ENCODE assay signal across 2 cellular contexts in genomic region chr10:131948501-131948900, GRCh38.
TF ChIP-seq lines count a peak whose summit lies in the region.

No MANE protein-coding gene starts in this region.

TF ChIP-seq in SK-N-SH, 30 proteins besides CTCF, POLR2A, EP300 and RAD21:
- no peak for TF ChIP-seq TCF12 (IDR thresholded peaks at IDR 0.05)
- no peak for TF ChIP-seq ZBTB33 (IDR thresholded peaks at IDR 0.05; ENCODE audit: borderline replicate concordance, low read depth)
- TF ChIP-seq GABPA (IDR thresholded peaks at IDR 0.05; ENCODE audit: low read depth), result no peak
- TF ChIP-seq EZH2phosphoT487 (IDR thresholded peaks at IDR 0.05; ENCODE audit: borderline replicate concordance, low read depth), result no peak
- TF ChIP-seq RXRA (IDR thresholded peaks at IDR 0.05; ENCODE audit: borderline replicate concordance, low read depth), result no peak
- TF ChIP-seq MXI1 (IDR thresholded peaks at IDR 0.05; ENCODE audit: low read depth, low read length), result no peak
- no peak for TF ChIP-seq RCOR1 (IDR thresholded peaks at IDR 0.05; ENCODE audit: low read length)
- TF ChIP-seq RFX5 (IDR thresholded peaks at IDR 0.05; ENCODE audit: low read length), result no peak
- no peak for TF ChIP-seq POLR2AphosphoS5 (IDR thresholded peaks at IDR 0.05; ENCODE audit: low read depth, low read length)
- no peak for TF ChIP-seq YY1 (IDR thresholded peaks at IDR 0.05; ENCODE audit: low read depth)
- TF ChIP-seq USF2 (IDR thresholded peaks at IDR 0.05; ENCODE audit: borderline replicate concordance, low read depth, low read length), result no peak
- TF ChIP-seq JUND (IDR thresholded peaks at IDR 0.05), result no peak
- TF ChIP-seq, protein P1, sequence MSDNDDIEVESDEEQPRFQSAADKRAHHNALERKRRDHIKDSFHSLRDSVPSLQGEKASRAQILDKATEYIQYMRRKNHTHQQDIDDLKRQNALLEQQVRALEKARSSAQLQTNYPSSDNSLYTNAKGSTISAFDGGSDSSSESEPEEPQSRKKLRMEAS (IDR thresholded peaks at IDR 0.05; ENCODE audit: low read depth), result no peak
- no peak for TF ChIP-seq FOXM1 (IDR thresholded peaks at IDR 0.05; ENCODE audit: low read depth)
- no peak for TF ChIP-seq FOXJ3 (CRISPR knock-in tag; IDR thresholded peaks at IDR 0.05)

TF ChIP-seq in SK-N-SH treated with all-trans-retinoic acid at 6 μM for 48 hours, 23 proteins besides CTCF, POLR2A, EP300 and RAD21:
- TF ChIP-seq BACH2 (CRISPR knock-in tag; IDR thresholded peaks at IDR 0.05; ENCODE audit: borderline replicate concordance) (no peak), ZNF8 (CRISPR knock-in tag; IDR thresholded peaks at IDR 0.05) (no peak), PATZ1 (CRISPR knock-in tag; IDR thresholded peaks at IDR 0.05; ENCODE audit: borderline replicate concordance) (no peak), CSDC2 (CRISPR knock-in tag; IDR thresholded peaks at IDR 0.05) (no peak), RARB (CRISPR knock-in tag; IDR thresholded peaks at IDR 0.05) (no peak), ZFP3 (CRISPR knock-in tag; IDR thresholded peaks at IDR 0.05) (no peak), TOX (CRISPR knock-in tag; IDR thresholded peaks at IDR 0.05; ENCODE audit: borderline replicate concordance) (no peak), ARNTL (CRISPR knock-in tag; IDR thresholded peaks at IDR 0.05; ENCODE audit: borderline replicate concordance, low read depth) (no peak), TCF4 (CRISPR knock-in tag; IDR thresholded peaks at IDR 0.05; ENCODE audit: borderline replicate concordance) (no peak), ZNF565 (CRISPR knock-in tag; conservative IDR thresholded peaks at IDR 0.05; ENCODE audit: low read depth) (no peak), SNAI2 (CRISPR knock-in tag; IDR thresholded peaks at IDR 0.05) (no peak), ZC3H10 (CRISPR knock-in tag; IDR thresholded peaks at IDR 0.05) (no peak)
- TF ChIP-seq, protein P2, sequence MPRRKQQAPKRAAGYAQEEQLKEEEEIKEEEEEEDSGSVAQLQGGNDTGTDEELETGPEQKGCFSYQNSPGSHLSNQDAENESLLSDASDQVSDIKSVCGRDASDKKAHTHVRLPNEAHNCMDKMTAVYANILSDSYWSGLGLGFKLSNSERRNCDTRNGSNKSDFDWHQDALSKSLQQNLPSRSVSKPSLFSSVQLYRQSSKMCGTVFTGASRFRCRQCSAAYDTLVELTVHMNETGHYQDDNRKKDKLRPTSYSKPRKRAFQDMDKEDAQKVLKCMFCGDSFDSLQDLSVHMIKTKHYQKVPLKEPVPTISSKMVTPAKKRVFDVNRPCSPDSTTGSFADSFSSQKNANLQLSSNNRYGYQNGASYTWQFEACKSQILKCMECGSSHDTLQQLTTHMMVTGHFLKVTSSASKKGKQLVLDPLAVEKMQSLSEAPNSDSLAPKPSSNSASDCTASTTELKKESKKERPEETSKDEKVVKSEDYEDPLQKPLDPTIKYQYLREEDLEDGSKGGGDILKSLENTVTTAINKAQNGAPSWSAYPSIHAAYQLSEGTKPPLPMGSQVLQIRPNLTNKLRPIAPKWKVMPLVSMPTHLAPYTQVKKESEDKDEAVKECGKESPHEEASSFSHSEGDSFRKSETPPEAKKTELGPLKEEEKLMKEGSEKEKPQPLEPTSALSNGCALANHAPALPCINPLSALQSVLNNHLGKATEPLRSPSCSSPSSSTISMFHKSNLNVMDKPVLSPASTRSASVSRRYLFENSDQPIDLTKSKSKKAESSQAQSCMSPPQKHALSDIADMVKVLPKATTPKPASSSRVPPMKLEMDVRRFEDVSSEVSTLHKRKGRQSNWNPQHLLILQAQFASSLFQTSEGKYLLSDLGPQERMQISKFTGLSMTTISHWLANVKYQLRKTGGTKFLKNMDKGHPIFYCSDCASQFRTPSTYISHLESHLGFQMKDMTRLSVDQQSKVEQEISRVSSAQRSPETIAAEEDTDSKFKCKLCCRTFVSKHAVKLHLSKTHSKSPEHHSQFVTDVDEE (CRISPR knock-in tag; IDR thresholded peaks at IDR 0.05), result no peak
- TF ChIP-seq, protein P3, sequence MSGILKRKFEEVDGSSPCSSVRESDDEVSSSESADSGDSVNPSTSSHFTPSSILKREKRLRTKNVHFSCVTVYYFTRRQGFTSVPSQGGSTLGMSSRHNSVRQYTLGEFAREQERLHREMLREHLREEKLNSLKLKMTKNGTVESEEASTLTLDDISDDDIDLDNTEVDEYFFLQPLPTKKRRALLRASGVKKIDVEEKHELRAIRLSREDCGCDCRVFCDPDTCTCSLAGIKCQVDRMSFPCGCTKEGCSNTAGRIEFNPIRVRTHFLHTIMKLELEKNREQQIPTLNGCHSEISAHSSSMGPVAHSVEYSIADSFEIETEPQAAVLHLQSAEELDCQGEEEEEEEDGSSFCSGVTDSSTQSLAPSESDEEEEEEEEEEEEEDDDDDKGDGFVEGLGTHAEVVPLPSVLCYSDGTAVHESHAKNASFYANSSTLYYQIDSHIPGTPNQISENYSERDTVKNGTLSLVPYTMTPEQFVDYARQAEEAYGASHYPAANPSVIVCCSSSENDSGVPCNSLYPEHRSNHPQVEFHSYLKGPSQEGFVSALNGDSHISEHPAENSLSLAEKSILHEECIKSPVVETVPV (CRISPR knock-in tag; IDR thresholded peaks at IDR 0.05), result no peak
- TF ChIP-seq, protein P4, sequence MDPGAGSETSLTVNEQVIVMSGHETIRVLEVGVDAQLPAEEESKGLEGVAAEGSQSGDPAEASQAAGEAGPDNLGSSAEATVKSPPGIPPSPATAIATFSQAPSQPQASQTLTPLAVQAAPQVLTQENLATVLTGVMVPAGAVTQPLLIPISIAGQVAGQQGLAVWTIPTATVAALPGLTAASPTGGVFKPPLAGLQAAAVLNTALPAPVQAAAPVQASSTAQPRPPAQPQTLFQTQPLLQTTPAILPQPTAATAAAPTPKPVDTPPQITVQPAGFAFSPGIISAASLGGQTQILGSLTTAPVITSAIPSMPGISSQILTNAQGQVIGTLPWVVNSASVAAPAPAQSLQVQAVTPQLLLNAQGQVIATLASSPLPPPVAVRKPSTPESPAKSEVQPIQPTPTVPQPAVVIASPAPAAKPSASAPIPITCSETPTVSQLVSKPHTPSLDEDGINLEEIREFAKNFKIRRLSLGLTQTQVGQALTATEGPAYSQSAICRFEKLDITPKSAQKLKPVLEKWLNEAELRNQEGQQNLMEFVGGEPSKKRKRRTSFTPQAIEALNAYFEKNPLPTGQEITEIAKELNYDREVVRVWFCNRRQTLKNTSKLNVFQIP (CRISPR knock-in tag; IDR thresholded peaks at IDR 0.05; ENCODE audit: borderline replicate concordance, low read depth), result no peak
